ENCODE assay signal across 6 cellular contexts in genomic region chr19:38386968-38387549, GRCh38. TPM values are rescaled to one million over a fixed set of nuclear protein-coding genes. Genes with fewer than 3 reads are reported as not detected.
DNase-seq lines count a peak whose midpoint lies in the region; ATAC-seq, FAIRE-seq and TF ChIP-seq lines count a peak whose summit lies in the region.

No MANE protein-coding gene starts in this region.

- H3K27ac Mint-ChIP-seq in CD4-positive, CD25-positive, alpha-beta regulatory T cell: peak overlapping the region; percentile 68 to 94 (median 84)

- intact Hi-C loops in kidney (cut with DNase I): no loop called here

- H3K4me2 ChIP-seq in SU-DHL-6 (ENCODE audit: low read depth, low read length, poor library complexity, severe bottlenecking): peak overlapping the region; percentile 59

- peaks cover 0 to 2% (median 0%) of the 10 kb centered on the region in 7 donors for H3K9me3 Mint-ChIP-seq in CD4-positive, CD25-positive, alpha-beta regulatory T cell

- DNase-seq in CD4-positive, CD25-positive, alpha-beta regulatory T cell: no peak
- DNase-seq in kidney: no peak
- DNase-seq in NCI-H524 (lab: John Stamatoyannopoulos, UW): no peak
- no peak for DNase-seq in epidermal melanocyte (ENCODE audit: insufficient read length, low spot score)

- H3K27me3 ChIP-seq in CD4-positive, CD25-positive, alpha-beta regulatory T cell (ENCODE audit: control insufficient read depth, insufficient read depth, low read length): peaks cover 4% of the 10 kb centered on the region
- H3K27me3 ChIP-seq in SU-DHL-6 (ENCODE audit: low read length): no peaks in the 10 kb centered on the region

- FAIRE-seq in kidney (lab: Jason Lieb, UNC): no peak

- peak overlapping the region; percentile 89 to 94 (median 92) for H3K4me3 Mint-ChIP-seq in CD4-positive, CD25-positive, alpha-beta regulatory T cell

- H3K9me2 ChIP-seq in SU-DHL-6 (replicated peaks; ENCODE audit: insufficient read depth, low read length): no peaks in the 10 kb centered on the region

- H3K4me1 ChIP-seq in CD4-positive, CD25-positive, alpha-beta regulatory T cell (ENCODE audit: control insufficient read depth, insufficient read depth, low read length, poor library complexity, severe bottlenecking): peaks cover 39% of the 10 kb centered on the region
- peaks cover 0 to 4% of the 10 kb centered on the region in 2 donors for H3K4me1 ChIP-seq in kidney (ENCODE audit: control insufficient read depth in 1 of 2, insufficient read depth in 1 of 2, low read depth in 1 of 2, low read length in 2 of 2)

- no peak overlapping the region for H3K27ac ChIP-seq in CD4-positive, CD25-positive, alpha-beta regulatory T cell (ENCODE audit: insufficient read depth, low read length, poor library complexity, severe bottlenecking)
- no peak overlapping the region for H3K27ac ChIP-seq in SU-DHL-6 (ENCODE audit: low read depth, low read length)
- H3K27ac ChIP-seq in kidney (ENCODE audit: low read depth in 2 of 2, low read length in 2 of 2): no peak overlapping the region

- peaks cover 23% of the 10 kb centered on the region for H3K36me3 ChIP-seq in CD4-positive, CD25-positive, alpha-beta regulatory T cell (ENCODE audit: control insufficient read depth, insufficient read depth, low read length)
- H3K36me3 ChIP-seq in SU-DHL-6 (ENCODE audit: low read length) (no peaks in the 10 kb centered on the region), kidney (ENCODE audit: control insufficient read depth in 1 of 2, insufficient read depth in 2 of 2, low read length in 2 of 2) (peaks cover 5 to 15% of the 10 kb centered on the region in 2 donors)

- H3K4me1 Mint-ChIP-seq in CD4-positive, CD25-positive, alpha-beta regulatory T cell: peaks cover 0 to 25% (median 7%) of the 10 kb centered on the region in 4 donors

- H3K4me3 ChIP-seq in CD4-positive, CD25-positive, alpha-beta regulatory T cell (ENCODE audit: low read depth, low read length): peak overlapping the region; percentile 69
- H3K4me3 ChIP-seq in SU-DHL-6 (ENCODE audit: insufficient read depth, low read length, poor library complexity, severe bottlenecking) (peak overlapping the region; percentile 43), kidney (ENCODE audit: low read length in 2 of 2) (peak overlapping the region; percentile 42 to 64)

- no peaks in the 10 kb centered on the region for H3K79me2 ChIP-seq in SU-DHL-6 (ENCODE audit: insufficient read depth, low read length)

- H3K36me3 Mint-ChIP-seq in CD4-positive, CD25-positive, alpha-beta regulatory T cell: peaks cover 27% of the 10 kb centered on the region

- ATAC-seq in CD4-positive, CD25-positive, alpha-beta regulatory T cell (ENCODE audit: low read depth in 2 of 2): peak in 1 of 2 donors; percentile 16
- no peak for ATAC-seq in GM19397 (IDR thresholded peaks at IDR 0.05; ENCODE audit: unreplicated experiment)

- no peak for TF ChIP-seq CTCF in SU-DHL-6 (IDR thresholded peaks at IDR 0.05; ENCODE audit: insufficient read depth, low read length, poor library complexity, severe bottlenecking)
- no peak for TF ChIP-seq CTCF in kidney (IDR thresholded peaks at IDR 0.05; ENCODE audit: borderline replicate concordance, extremely low read depth, insufficient read depth)

- H2AFZ ChIP-seq in SU-DHL-6 (ENCODE audit: low read depth, low read length, severe bottlenecking): no peak overlapping the region

- H3F3A ChIP-seq in SU-DHL-6 (ENCODE audit: insufficient read depth): no peaks in the 10 kb centered on the region

- H3K9ac ChIP-seq in SU-DHL-6 (ENCODE audit: low read length) (no peak overlapping the region), kidney (ENCODE audit: low read length in 2 of 2) (no peak overlapping the region)

- H3K27me3 Mint-ChIP-seq in CD4-positive, CD25-positive, alpha-beta regulatory T cell: peaks cover 39% of the 10 kb centered on the region

- no peaks in the 10 kb centered on the region for H4K20me1 ChIP-seq in SU-DHL-6 (ENCODE audit: low read depth, low read length)

- no peaks in the 10 kb centered on the region for H3K9me3 ChIP-seq in CD4-positive, CD25-positive, alpha-beta regulatory T cell (ENCODE audit: control insufficient read depth in 2 of 2, low read length in 2 of 2)
- H3K9me3 ChIP-seq in SU-DHL-6 (ENCODE audit: insufficient read depth, low read length): no peaks in the 10 kb centered on the region
- no peaks in the 10 kb centered on the region for H3K9me3 ChIP-seq in kidney (ENCODE audit: control insufficient read depth in 1 of 2, low read length in 2 of 2)

RNA-seq across cellular contexts. Expression of gene GGN, which starts 0.8 kb away (rescaled TPM):
- total RNA-seq in CD4-positive, CD25-positive, alpha-beta regulatory T cell: 0.91 TPM
- not detected for polyA plus RNA-seq in CD4-positive, CD25-positive, alpha-beta regulatory T cell
- total RNA-seq in kidney: 1.6 TPM
- polyA plus RNA-seq in kidney (ENCODE audit: insufficient read depth, low read depth, low replicate concordance): 0.92 TPM

RNA-seq across cellular contexts. Expression of gene SPRED3, which starts 1.4 kb away (rescaled TPM):
- total RNA-seq in CD4-positive, CD25-positive, alpha-beta regulatory T cell: 1.3 TPM
- under 1 TPM in 3 of 4 donors, not detected in 1; 0.06 to 0.13 (median 0.07) TPM for polyA plus RNA-seq in CD4-positive, CD25-positive, alpha-beta regulatory T cell
- total RNA-seq in kidney: 8.7 TPM
- polyA plus RNA-seq in kidney (ENCODE audit: insufficient read depth, low read depth, low replicate concordance): 0.17 TPM

RNA-seq across cellular contexts. Expression of gene PSMD8, which starts 12.7 kb away (rescaled TPM):
- total RNA-seq in CD4-positive, CD25-positive, alpha-beta regulatory T cell: 104 TPM
- polyA plus RNA-seq in CD4-positive, CD25-positive, alpha-beta regulatory T cell: 100 to 1,000 TPM; 177 to 254 (median 222) TPM
- total RNA-seq in kidney: 126 TPM
- polyA plus RNA-seq in kidney (ENCODE audit: insufficient read depth, low read depth, low replicate concordance): 217 TPM

RNA-seq across cellular contexts. Expression of gene FAM98C, which starts 15.8 kb away (rescaled TPM):
- 41.3 TPM for total RNA-seq in CD4-positive, CD25-positive, alpha-beta regulatory T cell
- polyA plus RNA-seq in CD4-positive, CD25-positive, alpha-beta regulatory T cell: 10 to 100 TPM; 17.2 to 20.8 (median 19.8) TPM
- total RNA-seq in kidney: 22.3 TPM
- polyA plus RNA-seq in kidney (ENCODE audit: insufficient read depth, low read depth, low replicate concordance): 25.2 TPM

RNA-seq across cellular contexts. Expression of gene RASGRP4, which starts 39.0 kb away (rescaled TPM):
- 10.9 TPM for total RNA-seq in CD4-positive, CD25-positive, alpha-beta regulatory T cell
- 1 to 10 TPM; 1.6 to 9.3 (median 5.0) TPM for polyA plus RNA-seq in CD4-positive, CD25-positive, alpha-beta regulatory T cell
- total RNA-seq in kidney: 3.6 TPM
- 0.80 TPM for polyA plus RNA-seq in kidney (ENCODE audit: insufficient read depth, low read depth, low replicate concordance)
